In genomic region chr16:57245472-57246113, GRCh38 we compare ENCODE assay signal across 1 cellular context.
TF ChIP-seq lines count a peak whose summit lies in the region.

No MANE protein-coding gene starts in this region.

TF ChIP-seq in HepG2, 621 proteins besides CTCF, POLR2A, EP300 and RAD21 (continues in another document):
- TF ChIP-seq E2F2 (CRISPR knock-in tag; IDR thresholded peaks at IDR 0.05; ENCODE audit: borderline replicate concordance), result no peak
- no peak for TF ChIP-seq NR2C2 (CRISPR knock-in tag; IDR thresholded peaks at IDR 0.05; ENCODE audit: borderline replicate concordance)
- no peak for TF ChIP-seq NFIC (IDR thresholded peaks at IDR 0.05; ENCODE audit: low read length)
- no peak for TF ChIP-seq ZBTB21 (CRISPR knock-in tag; IDR thresholded peaks at IDR 0.05)
- no peak for TF ChIP-seq TBX2 (CRISPR knock-in tag; IDR thresholded peaks at IDR 0.05; ENCODE audit: borderline replicate concordance)
- no peak for TF ChIP-seq USF2 (IDR thresholded peaks at IDR 0.05; ENCODE audit: low read depth, low read length)
- TF ChIP-seq USF2 (CRISPR knock-in tag; IDR thresholded peaks at IDR 0.05; ENCODE audit: borderline replicate concordance), result no peak
- no peak for TF ChIP-seq ARID4A (CRISPR knock-in tag; IDR thresholded peaks at IDR 0.05; ENCODE audit: borderline replicate concordance)
- no peak for TF ChIP-seq ZBTB10 (CRISPR knock-in tag; IDR thresholded peaks at IDR 0.05; ENCODE audit: borderline replicate concordance)
- TF ChIP-seq ZMAT3 (CRISPR knock-in tag; conservative IDR thresholded peaks at IDR 0.05), result no peak
- no peak for TF ChIP-seq ZNF552 (CRISPR knock-in tag; IDR thresholded peaks at IDR 0.05; ENCODE audit: borderline replicate concordance)
- no peak for TF ChIP-seq ZNF432 (CRISPR knock-in tag; IDR thresholded peaks at IDR 0.05; ENCODE audit: borderline replicate concordance)
- no peak for TF ChIP-seq HDAC1 (CRISPR knock-in tag; IDR thresholded peaks at IDR 0.05)
- TF ChIP-seq SRSF1 (optimal IDR thresholded peaks at IDR 0.05; ENCODE audit: low read depth, low read length), result peak; percentile 67
- TF ChIP-seq THAP11 (CRISPR knock-in tag; IDR thresholded peaks at IDR 0.05), result no peak
- TF ChIP-seq MAZ (IDR thresholded peaks at IDR 0.05; ENCODE audit: borderline replicate concordance, low read depth, low read length), result no peak; the same call in 1 of the 2 replicates
- TF ChIP-seq MAZ (CRISPR knock-in tag; IDR thresholded peaks at IDR 0.05; ENCODE audit: low read depth), result no peak
- TF ChIP-seq MAX (IDR thresholded peaks at IDR 0.05), result no peak
- peak; percentile 84; the same call in 1 of the 2 replicates for TF ChIP-seq THAP8 (CRISPR knock-in tag; IDR thresholded peaks at IDR 0.05; ENCODE audit: borderline replicate concordance)
- TF ChIP-seq EHMT2 (IDR thresholded peaks at IDR 0.05; ENCODE audit: borderline replicate concordance, low read depth, low read length), result no peak
- TF ChIP-seq FOXP4 (CRISPR knock-in tag; IDR thresholded peaks at IDR 0.05), result 0 out of 2 replicates have a peak, but pooled peaks have one; percentile 2
- no peak for TF ChIP-seq ZSCAN21 (CRISPR knock-in tag; IDR thresholded peaks at IDR 0.05; ENCODE audit: borderline replicate concordance)
- TF ChIP-seq ZNF644 (CRISPR knock-in tag; IDR thresholded peaks at IDR 0.05; ENCODE audit: low read depth), result no peak
- TF ChIP-seq ZBTB7B (CRISPR knock-in tag; IDR thresholded peaks at IDR 0.05), result no peak
- no peak for TF ChIP-seq MEIS2 (CRISPR knock-in tag; IDR thresholded peaks at IDR 0.05)
- TF ChIP-seq TFAP4 (IDR thresholded peaks at IDR 0.05; ENCODE audit: borderline replicate concordance, low read depth), result no peak
- no peak for TF ChIP-seq MAFG (CRISPR knock-in tag; IDR thresholded peaks at IDR 0.05)
- no peak for TF ChIP-seq SALL2 (CRISPR knock-in tag; IDR thresholded peaks at IDR 0.05)
- TF ChIP-seq CHD2 (IDR thresholded peaks at IDR 0.05; ENCODE audit: low read depth, low read length), result no peak
- 0 out of 2 replicates have a peak, but pooled peaks have one; percentile 11 for TF ChIP-seq KLF15 (CRISPR knock-in tag; IDR thresholded peaks at IDR 0.05; ENCODE audit: borderline replicate concordance)
- TF ChIP-seq NFE2L1 (CRISPR knock-in tag; IDR thresholded peaks at IDR 0.05; ENCODE audit: borderline replicate concordance), result no peak
- TF ChIP-seq GATA4 (IDR thresholded peaks at IDR 0.05; ENCODE audit: borderline replicate concordance, low read depth), result no peak
- TF ChIP-seq ZFYVE20 (CRISPR knock-in tag; IDR thresholded peaks at IDR 0.05; ENCODE audit: borderline replicate concordance, low read depth), result no peak
- no peak for TF ChIP-seq ISX (CRISPR knock-in tag; conservative IDR thresholded peaks at IDR 0.05)
- no peak for TF ChIP-seq ZNF251 (CRISPR knock-in tag; IDR thresholded peaks at IDR 0.05)
- TF ChIP-seq NONO (IDR thresholded peaks at IDR 0.05), result no peak
- no peak for TF ChIP-seq NONO (CRISPR knock-in tag; conservative IDR thresholded peaks at IDR 0.05)
- TF ChIP-seq ZEB1 (IDR thresholded peaks at IDR 0.05; ENCODE audit: insufficient replicate concordance, low read depth), result peak; percentile 44
- no peak for TF ChIP-seq ZNF652 (CRISPR knock-in tag; IDR thresholded peaks at IDR 0.05; ENCODE audit: borderline replicate concordance, low read depth)
- TF ChIP-seq ZNF280B (CRISPR knock-in tag; IDR thresholded peaks at IDR 0.05; ENCODE audit: borderline replicate concordance), result no peak; the same call in 1 of the 2 replicates
- TF ChIP-seq CENPT (CRISPR knock-in tag; IDR thresholded peaks at IDR 0.05; ENCODE audit: low read depth), result no peak
- TF ChIP-seq ZNF558 (CRISPR knock-in tag; IDR thresholded peaks at IDR 0.05; ENCODE audit: borderline replicate concordance), result no peak
- TF ChIP-seq MBD4 (IDR thresholded peaks at IDR 0.05; ENCODE audit: borderline replicate concordance, low read length), result no peak
- TF ChIP-seq ZNF18 (CRISPR knock-in tag; IDR thresholded peaks at IDR 0.05; ENCODE audit: insufficient replicate concordance), result no peak
- TF ChIP-seq DPF2 (CRISPR knock-in tag; IDR thresholded peaks at IDR 0.05; ENCODE audit: borderline replicate concordance, low read depth), result no peak
- TF ChIP-seq ZSCAN20 (CRISPR knock-in tag; IDR thresholded peaks at IDR 0.05; ENCODE audit: borderline replicate concordance), result peak; percentile 39; the same call in 1 of the 2 replicates
